ENCODE assay signal across 23 cellular contexts in the genomic region with DNA sequence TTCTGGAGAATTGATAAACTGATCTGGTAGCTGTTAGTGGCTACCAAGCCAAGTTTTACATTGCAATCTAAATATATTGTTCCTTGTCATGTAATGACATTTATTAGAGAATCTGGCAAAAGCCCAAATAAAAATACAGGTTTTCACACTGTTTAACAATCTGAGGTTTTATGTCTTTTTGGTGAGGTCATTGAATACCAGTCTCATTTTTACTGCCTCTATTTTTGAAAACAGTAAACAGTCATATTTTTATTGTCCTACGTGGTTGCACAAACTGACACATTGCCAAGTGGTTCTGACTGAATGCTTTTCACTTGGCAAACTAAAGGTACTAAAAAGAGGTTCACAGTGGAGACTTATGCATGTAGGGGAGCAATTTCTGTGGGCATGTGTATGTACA.
DNase-seq lines count a peak whose midpoint lies in the region; ATAC-seq and TF ChIP-seq lines count a peak whose summit lies in the region.
"Had no signal": no experiment of that assay in that cellular context is flagged by ENCODE, and none has a peak within 500 bp of the region (broad histone marks: within the 10 kb centered on the region; RNA-seq: fewer than 3 reads in every experiment).

No MANE protein-coding gene starts in this region.

- no peak overlapping the region for H3K4me3 ChIP-seq in Karpas-422 (ENCODE audit: low read length)
- H3K4me3 ChIP-seq: hepatocyte, PC-9 had no signal

- no peaks in the 10 kb centered on the region for H3K36me3 ChIP-seq in Karpas-422 (ENCODE audit: insufficient read depth, low read length)
- H3K36me3 ChIP-seq: BE2C, brain microvascular endothelial cell, WERI-Rb-1 had no signal

- no peaks in the 10 kb centered on the region for H3K79me2 ChIP-seq in Karpas-422 (ENCODE audit: low read length)
- H3K79me2 ChIP-seq: hepatocyte had no signal

- no peaks in the 10 kb centered on the region for H3K4me1 ChIP-seq in Karpas-422 (ENCODE audit: low read length)
- H3K4me1 ChIP-seq: BE2C had no signal

- no peak overlapping the region for H3K27ac ChIP-seq in Karpas-422 (ENCODE audit: low read length)
- H3K27ac ChIP-seq: brain microvascular endothelial cell, hepatocyte, PC-9, WERI-Rb-1 had no signal

- no peak for TF ChIP-seq EP300 in Ishikawa (IDR thresholded peaks at IDR 0.05; ENCODE audit: borderline replicate concordance)

- H4K20me1 ChIP-seq in Karpas-422 (ENCODE audit: insufficient read depth, low read depth, low read length), result no peaks in the 10 kb centered on the region

- DNase-seq in EL (peak; percentile 31), fibroblast of gingiva (ENCODE audit: low read depth) (peak; percentile 41), renal cortical epithelial cell (ENCODE audit: low read depth) (peak; percentile 51), Karpas-422 (no peak)
- no peak for DNase-seq in activated CD4-positive, alpha-beta T cell treated with anti-CD3 and anti-CD28 coated beads for 1 hour
- DNase-seq: activated CD4-positive, alpha-beta T cell treated with anti-CD3 and anti-CD28 coated beads, Interleukin-2, amount 50 U/mL, for 4 hours; activated effector memory CD4-positive, alpha-beta T cell treated with anti-CD3 and anti-CD28 coated beads, Interleukin-2, amount 50 U/mL, for 16 hours; activated naive CD8-positive, alpha-beta T cell treated with anti-CD3 and anti-CD28 coated beads, Interleukin-2, amount 50 U/mL, for 24 hours; BE2C; brain microvascular endothelial cell; cortex of kidney; mammary epithelial cell; naive thymus-derived CD4-positive, alpha-beta T cell; NCI-H1092; NCI-H2029 treated with DMSO at 0.1 percent for 48 hours; PC-9; stimulated activated naive CD4-positive, alpha-beta T cell; T-helper 2 cell; trophoblast cell; WERI-Rb-1 had no signal

- no peaks in the 10 kb centered on the region for H3K27me3 ChIP-seq in Karpas-422 (ENCODE audit: low read length)
- H3K27me3 ChIP-seq: BE2C, brain microvascular endothelial cell, hepatocyte had no signal

- no peak for ATAC-seq in GM19463 (IDR thresholded peaks at IDR 0.05; ENCODE audit: unreplicated experiment)
- ATAC-seq: activated naive CD8-positive, alpha-beta T cell treated with anti-CD3 and anti-CD28 coated beads, Interleukin-2, amount 50 U/mL, for 24 hours; naive thymus-derived CD4-positive, alpha-beta T cell had no signal

- no peak for TF ChIP-seq RAD21 in Ishikawa (IDR thresholded peaks at IDR 0.05; ENCODE audit: low read depth)

- H2AFZ ChIP-seq in Karpas-422 (ENCODE audit: low read length), result no peak overlapping the region
- H2AFZ ChIP-seq: hepatocyte, PC-9 had no signal

- no peak overlapping the region for H3K9ac ChIP-seq in Karpas-422 (ENCODE audit: low read length)

- H3K9me3 ChIP-seq in Karpas-422 (ENCODE audit: low read length), result no peaks in the 10 kb centered on the region
- H3K9me3 ChIP-seq: BE2C had no signal

- no peaks in the 10 kb centered on the region for H3K9me2 ChIP-seq in Karpas-422 (replicated peaks; ENCODE audit: insufficient read depth, low read length)

- H3K4me2 ChIP-seq in Karpas-422 (ENCODE audit: low read depth, low read length, poor library complexity, severe bottlenecking), result no peak overlapping the region
- H3K4me2 ChIP-seq: hepatocyte, PC-9 had no signal

TF ChIP-seq in Ishikawa, 13 proteins besides CTCF, POLR2A, EP300 and RAD21:
- no peak for TF ChIP-seq FOXM1 (IDR thresholded peaks at IDR 0.05; ENCODE audit: borderline replicate concordance, low read depth)
- no peak for TF ChIP-seq ZBTB7A (IDR thresholded peaks at IDR 0.05; ENCODE audit: low read depth)
- no peak for TF ChIP-seq CREB1 (IDR thresholded peaks at IDR 0.05; ENCODE audit: low read depth)
- TF ChIP-seq, protein P1, sequence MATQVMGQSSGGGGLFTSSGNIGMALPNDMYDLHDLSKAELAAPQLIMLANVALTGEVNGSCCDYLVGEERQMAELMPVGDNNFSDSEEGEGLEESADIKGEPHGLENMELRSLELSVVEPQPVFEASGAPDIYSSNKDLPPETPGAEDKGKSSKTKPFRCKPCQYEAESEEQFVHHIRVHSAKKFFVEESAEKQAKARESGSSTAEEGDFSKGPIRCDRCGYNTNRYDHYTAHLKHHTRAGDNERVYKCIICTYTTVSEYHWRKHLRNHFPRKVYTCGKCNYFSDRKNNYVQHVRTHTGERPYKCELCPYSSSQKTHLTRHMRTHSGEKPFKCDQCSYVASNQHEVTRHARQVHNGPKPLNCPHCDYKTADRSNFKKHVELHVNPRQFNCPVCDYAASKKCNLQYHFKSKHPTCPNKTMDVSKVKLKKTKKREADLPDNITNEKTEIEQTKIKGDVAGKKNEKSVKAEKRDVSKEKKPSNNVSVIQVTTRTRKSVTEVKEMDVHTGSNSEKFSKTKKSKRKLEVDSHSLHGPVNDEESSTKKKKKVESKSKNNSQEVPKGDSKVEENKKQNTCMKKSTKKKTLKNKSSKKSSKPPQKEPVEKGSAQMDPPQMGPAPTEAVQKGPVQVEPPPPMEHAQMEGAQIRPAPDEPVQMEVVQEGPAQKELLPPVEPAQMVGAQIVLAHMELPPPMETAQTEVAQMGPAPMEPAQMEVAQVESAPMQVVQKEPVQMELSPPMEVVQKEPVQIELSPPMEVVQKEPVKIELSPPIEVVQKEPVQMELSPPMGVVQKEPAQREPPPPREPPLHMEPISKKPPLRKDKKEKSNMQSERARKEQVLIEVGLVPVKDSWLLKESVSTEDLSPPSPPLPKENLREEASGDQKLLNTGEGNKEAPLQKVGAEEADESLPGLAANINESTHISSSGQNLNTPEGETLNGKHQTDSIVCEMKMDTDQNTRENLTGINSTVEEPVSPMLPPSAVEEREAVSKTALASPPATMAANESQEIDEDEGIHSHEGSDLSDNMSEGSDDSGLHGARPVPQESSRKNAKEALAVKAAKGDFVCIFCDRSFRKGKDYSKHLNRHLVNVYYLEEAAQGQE (IDR thresholded peaks at IDR 0.05; ENCODE audit: low read depth), result no peak
- no peak for TF ChIP-seq USF1 (IDR thresholded peaks at IDR 0.05)
- peak; percentile 75 for TF ChIP-seq NFIC (IDR thresholded peaks at IDR 0.05)
TF ChIP-seq in Ishikawa: peak in this region for 1.

Comparison
In these comparisons a context has a peak if more than half of its experiments do, and no peak if none do; other contexts are left out.
1. DNase-seq: peak in EL (single experiment), fibroblast of gingiva (single experiment) and renal cortical epithelial cell (single experiment); none in Karpas-422 (single experiment) and activated CD4-positive, alpha-beta T cell treated with anti-CD3 and anti-CD28 coated beads for 1 hour (single experiment).